ENCODE assay signal across 20 cellular contexts in genomic region chr5:57594436-57594835, GRCh38.
"Had no signal": no experiment of that assay in that cellular context is flagged by ENCODE, and none has a peak within 500 bp of the region (broad histone marks: within the 10 kb centered on the region; RNA-seq: fewer than 3 reads in every experiment).

No MANE protein-coding gene starts in this region.

- H3K36me3 ChIP-seq: MG63 had no signal

- H3K4me3 ChIP-seq: MG63 had no signal

- ATAC-seq: HepG2, SK-N-SH treated with all-trans-retinoic acid at 6 μM for 48 hours had no signal

- DNase-seq: IMR-90, Karpas-422, KG1, MG63, NCI-H1092, NCI-H1105 treated with DMSO at 0.1 percent for 48 hours, NCI-H1417 treated with DMSO at 0.1 percent for 48 hours, NCI-H146, NCI-H1694 treated with DMSO at 0.1 percent for 48 hours, NCI-H1930, NCI-H2081, NCI-H2107, NCI-H2227 treated with DMSO at 0.1 percent for 48 hours, NCI-H524, NCI-H526 treated with DMSO at 0.1 percent for 48 hours, NCI-H748 treated with DMSO at 0.1 percent for 48 hours, Right ventricle myocardium superior, RPMI8226 had no signal

- H3K9me3 ChIP-seq: MG63 had no signal

- H3K27me3 ChIP-seq: MG63 had no signal
